In genomic region chr6:158813032-158813431, GRCh38 we compare ENCODE assay signal across 13 cellular contexts. TPM values are rescaled to one million over a fixed set of nuclear protein-coding genes. Genes with fewer than 3 reads are reported as not detected.
DNase-seq lines count a peak whose midpoint lies in the region; ATAC-seq, FAIRE-seq and TF ChIP-seq lines count a peak whose summit lies in the region.
"Had no signal": no experiment of that assay in that cellular context is flagged by ENCODE, and none has a peak within 500 bp of the region (broad histone marks: within the 10 kb centered on the region; RNA-seq: fewer than 3 reads in every experiment).

No MANE protein-coding gene starts in this region.

- H3K4me2 ChIP-seq in OCI-LY1 (ENCODE audit: low read length): peak overlapping the region; percentile 98

- H3K27ac ChIP-seq in OCI-LY1 (ENCODE audit: low read depth, low read length, poor library complexity, severe bottlenecking): peak overlapping the region; percentile 97
- no peak overlapping the region for H3K27ac ChIP-seq in duodenal mucosa (ENCODE audit: low read depth, low read length)
- H3K27ac ChIP-seq in small intestine (ENCODE audit: low read depth in 1 of 2, low read length in 1 of 2): peak overlapping the region; percentile 1 to 42

- TF ChIP-seq CTCF in GM06990 (IDR thresholded peaks at IDR 0.05; ENCODE audit: insufficient read depth, low read length, poor library complexity, severe bottlenecking) (no peak), OCI-LY1 (IDR thresholded peaks at IDR 0.05; ENCODE audit: low read length) (no peak)

- H3K79me2 ChIP-seq in OCI-LY1 (ENCODE audit: insufficient read depth, low read length): peaks cover 87% of the 10 kb centered on the region

- FAIRE-seq in small intestine (lab: Jason Lieb, UNC): no peak

- WGBS in small intestine, 3 donors: 62 to 76% (median 75%) methylated on average over 3 of the region's 3 CpGs

- H3K9me2 ChIP-seq in OCI-LY1 (ENCODE audit: low read depth, low read length): no peaks in the 10 kb centered on the region

- H3K36me3 ChIP-seq in GM06990 (ENCODE audit: control insufficient read depth, insufficient read depth, low read length) (peaks cover 8% of the 10 kb centered on the region), OCI-LY1 (ENCODE audit: insufficient read depth, low read length) (peaks cover 85% of the 10 kb centered on the region), duodenal mucosa (ENCODE audit: control insufficient read depth in 1 of 2, insufficient read depth in 2 of 2, low read length in 2 of 2) (peaks cover 17 to 23% of the 10 kb centered on the region in 2 donors), small intestine (ENCODE audit: control insufficient read depth in 2 of 2, insufficient read depth in 2 of 2, low read length in 2 of 2) (peaks cover 3 to 6% of the 10 kb centered on the region in 2 donors)

- H3K4me1 ChIP-seq in OCI-LY1 (ENCODE audit: insufficient read depth, low read length, severe bottlenecking) (peaks cover 86% of the 10 kb centered on the region), duodenal mucosa (ENCODE audit: control insufficient read depth in 1 of 2, insufficient read depth in 2 of 2, low read length in 2 of 2) (peaks cover 67 to 71% of the 10 kb centered on the region in 2 donors), small intestine (ENCODE audit: control insufficient read depth in 2 of 2, insufficient read depth in 1 of 2, low read depth in 1 of 2, low read length in 1 of 2) (peaks cover 13 to 19% of the 10 kb centered on the region in 2 donors)

- H3K4me3 ChIP-seq in GM06990 (replicated peaks; ENCODE audit: low read depth, low read length): peak overlapping the region; percentile 34
- H3K4me3 ChIP-seq in OCI-LY1 (ENCODE audit: low read depth, low read length, poor library complexity, severe bottlenecking): peak overlapping the region; percentile 81
- H3K4me3 ChIP-seq in duodenal mucosa (ENCODE audit: low read depth in 1 of 2, low read length in 2 of 2): peak overlapping the region; percentile 35 to 89
- peak overlapping the region in 1 of 2 donors; percentile 26 for H3K4me3 ChIP-seq in small intestine (ENCODE audit: low read depth in 1 of 2, low read length in 2 of 2)

- ATAC-seq in HG02840 (IDR thresholded peaks at IDR 0.05; ENCODE audit: low FRiP score, unreplicated experiment): no peak

- no peaks in the 10 kb centered on the region for H3K27me3 ChIP-seq in GM06990 (replicated peaks; ENCODE audit: control insufficient read depth, insufficient read depth, low read length)
- H3K27me3 ChIP-seq in OCI-LY1 (ENCODE audit: insufficient read depth, low read length): no peaks in the 10 kb centered on the region
- H3K27me3 ChIP-seq in duodenal mucosa (ENCODE audit: control insufficient read depth in 1 of 2, insufficient read depth in 2 of 2, low read length in 2 of 2): no peaks in the 10 kb centered on the region
- no peaks in the 10 kb centered on the region for H3K27me3 ChIP-seq in small intestine (ENCODE audit: control insufficient read depth in 2 of 2, insufficient read depth in 2 of 2, low read length in 2 of 2)

- peaks cover 18% of the 10 kb centered on the region for H3F3A ChIP-seq in OCI-LY1 (ENCODE audit: insufficient read depth, low read length)

- DNase-seq in GM06990 (ENCODE audit: extremely low read depth, insufficient read length) (no peak), small intestine (no peak), DMS79 treated with DMSO at 0.1 percent for 48 hours (lab: John Stamatoyannopoulos, UW) (no peak), NCI-H526 (lab: John Stamatoyannopoulos, UW) (no peak), COR-L47 (lab: John Stamatoyannopoulos, UW) (no peak)
- DNase-seq: DMS79, HCEC 1CT, hippocampal formation, NCI-H1694 treated with DMSO at 0.1 percent for 48 hours, Right ventricle myocardium superior had no signal

- H3K9me3 ChIP-seq in OCI-LY1 (ENCODE audit: low read length) (no peaks in the 10 kb centered on the region), duodenal mucosa (ENCODE audit: control insufficient read depth in 1 of 2, low read length in 2 of 2) (no peaks in the 10 kb centered on the region), small intestine (ENCODE audit: control insufficient read depth, low read depth) (no peaks in the 10 kb centered on the region)

- no peak overlapping the region for H2AFZ ChIP-seq in OCI-LY1 (ENCODE audit: low read length)

- peak overlapping the region; percentile 90 for H3K9ac ChIP-seq in OCI-LY1 (ENCODE audit: low read length)
- peak overlapping the region in 1 of 2 donors; percentile 35 for H3K9ac ChIP-seq in duodenal mucosa (ENCODE audit: low read depth in 1 of 2, low read length in 2 of 2)

- no peaks in the 10 kb centered on the region for H4K20me1 ChIP-seq in OCI-LY1 (ENCODE audit: insufficient read depth, low read length)

RNA-seq across cellular contexts. Expression of gene EZR, which starts 6.1 kb away (rescaled TPM):
- 100 to 1,000 TPM; 172 to 755 (median 598) TPM for polyA plus RNA-seq in small intestine
